Comparison of ENCODE assay signal across 38 cellular contexts in genomic region chr21:46664316-46664995, GRCh38. TPM values are rescaled to one million over a fixed set of nuclear protein-coding genes. Genes with fewer than 3 reads are reported as not detected.
"Had no signal": no experiment of that assay in that cellular context is flagged by ENCODE, and none has a peak within 500 bp of the region (broad histone marks: within the 10 kb centered on the region; RNA-seq: fewer than 3 reads in every experiment).

No MANE protein-coding gene starts in this region.

- H3K4me1 ChIP-seq: prostate gland had no signal

- H3K9me3 Mint-ChIP-seq: activated CD4-positive, alpha-beta memory T cell treated with anti-CD3 and anti-CD28 coated beads for 36 hours; activated naive CD4-positive, alpha-beta T cell treated with anti-CD3 and anti-CD28 coated beads for 36 hours; activated naive CD8-positive, alpha-beta T cell treated with anti-CD3 and anti-CD28 coated beads for 36 hours; activated T-helper 1 cell treated with anti-CD3 and anti-CD28 coated beads, Interleukin-12 subunit alpha, Interleukin-12 subunit beta, Interleukin-2, Interleukin-4 antibody, amounts not matched to agents 30 ng/mL and 10 ng/mL and 1 ng/mL, durations not matched to agents 14 hours and 24 hours and 36 hours; brain; nephron progenitor cell; stimulated activated memory B cell treated with anti-CD40 and anti-IgM and Interleukin-4, amounts not matched to agents 10 μg/mL and 1 μg/mL and 100 μg/mL, for 72 hours; stimulated activated naive CD8-positive, alpha-beta T cell treated with anti-CD3 and anti-CD28 coated beads, Interleukin-15, amount 100 ng/mL, for 72 hours had no signal

- H3K4me2 ChIP-seq: smooth muscle cell had no signal

- DNase-seq: activated CD4-positive, alpha-beta memory T cell treated with anti-CD3 and anti-CD28 coated beads for 36 hours; activated CD4-positive, alpha-beta T cell treated with anti-CD3 and anti-CD28 coated beads for 48 hours; activated CD8-positive, alpha-beta memory T cell treated with anti-CD3 and anti-CD28 coated beads, Interleukin-2, amount 50 U/mL, for 4 hours; activated effector memory CD4-positive, alpha-beta T cell treated with anti-CD3 and anti-CD28 coated beads, Interleukin-2, amount 50 U/mL, for 16 hours; activated naive CD4-positive, alpha-beta T cell treated with anti-CD3 and anti-CD28 coated beads for 36 hours; activated naive CD8-positive, alpha-beta T cell treated with anti-CD3 and anti-CD28 coated beads for 36 hours; activated T-cell treated with anti-CD3 and anti-CD28 coated beads, Interleukin-2, amount 50 U/mL, for 1 hour; adrenal gland; caudate nucleus; cortex of kidney; endodermal cell; esophagus squamous epithelium; foreskin melanocyte; heart right ventricle; kidney glomerular epithelial cell; mesendoderm; mucosa of descending colon; nephron progenitor cell; retina; stimulated activated CD4-positive, alpha-beta T cell treated with anti-CD3 and anti-CD28 coated beads, Interleukin-1b, Interleukin-23, amount 100 ng/mL, for 48 hours; stimulated activated CD4-positive, alpha-beta T cell treated with anti-CD3 and anti-CD28 coated beads, Interleukin-4, amount 100 ng/mL, for 4 hours; stimulated activated CD8-positive, alpha-beta memory T cell treated with anti-CD3 and anti-CD28 coated beads, Interleukin-4, amount 100 ng/mL, for 48 hours; stimulated activated naive CD8-positive, alpha-beta T cell treated with anti-CD3 and anti-CD28 coated beads, Interleukin-15, amount 100 ng/mL, for 72 hours; substantia nigra had no signal

- H3K4me3 ChIP-seq: adrenal gland, ascending aorta, esophagus squamous epithelium, heart right ventricle, lung, mucosa of descending colon, pancreas, prostate gland, smooth muscle cell, upper lobe of left lung, vagina had no signal

- H3K27ac ChIP-seq: adrenal gland, ascending aorta, heart right ventricle, pancreas, prostate gland, upper lobe of left lung, vagina had no signal

- H3K27me3 ChIP-seq: adrenal gland, ascending aorta, vagina had no signal

- H3K27me3 Mint-ChIP-seq: activated naive CD8-positive, alpha-beta T cell treated with anti-CD3 and anti-CD28 coated beads for 36 hours; stimulated activated naive CD8-positive, alpha-beta T cell treated with anti-CD3 and anti-CD28 coated beads, Interleukin-15, amount 100 ng/mL, for 72 hours had no signal

- H3K9me3 ChIP-seq: adrenal gland, ascending aorta, esophagus squamous epithelium, heart right ventricle, mucosa of descending colon, pancreas, prostate gland, upper lobe of left lung, vagina had no signal

- H3K4me3 Mint-ChIP-seq: activated CD4-positive, alpha-beta memory T cell treated with anti-CD3 and anti-CD28 coated beads for 36 hours; activated naive CD4-positive, alpha-beta T cell treated with anti-CD3 and anti-CD28 coated beads for 36 hours; activated naive CD8-positive, alpha-beta T cell treated with anti-CD3 and anti-CD28 coated beads for 36 hours; activated T-helper 1 cell treated with anti-CD3 and anti-CD28 coated beads, Interleukin-12 subunit alpha, Interleukin-12 subunit beta, Interleukin-2, Interleukin-4 antibody, amounts not matched to agents 30 ng/mL and 10 ng/mL and 1 ng/mL, durations not matched to agents 14 hours and 24 hours and 36 hours; brain; endodermal cell; nephron progenitor cell; stimulated activated memory B cell treated with anti-CD40 and anti-IgM and Interleukin-4, amounts not matched to agents 10 μg/mL and 1 μg/mL and 100 μg/mL, for 72 hours; stimulated activated naive CD8-positive, alpha-beta T cell treated with anti-CD3 and anti-CD28 coated beads, Interleukin-15, amount 100 ng/mL, for 72 hours had no signal

- H3K36me3 ChIP-seq: prostate gland had no signal

- H3K27ac Mint-ChIP-seq: activated CD4-positive, alpha-beta memory T cell treated with anti-CD3 and anti-CD28 coated beads for 36 hours; activated naive CD4-positive, alpha-beta T cell treated with anti-CD3 and anti-CD28 coated beads for 36 hours; activated naive CD8-positive, alpha-beta T cell treated with anti-CD3 and anti-CD28 coated beads for 36 hours; activated T-helper 1 cell treated with anti-CD3 and anti-CD28 coated beads, Interleukin-12 subunit alpha, Interleukin-12 subunit beta, Interleukin-2, Interleukin-4 antibody, amounts not matched to agents 30 ng/mL and 10 ng/mL and 1 ng/mL, durations not matched to agents 14 hours and 24 hours and 36 hours; endodermal cell; nephron progenitor cell; stimulated activated memory B cell treated with anti-CD40 and anti-IgM and Interleukin-4, amounts not matched to agents 10 μg/mL and 1 μg/mL and 100 μg/mL, for 72 hours; stimulated activated naive CD8-positive, alpha-beta T cell treated with anti-CD3 and anti-CD28 coated beads, Interleukin-15, amount 100 ng/mL, for 72 hours had no signal

RNA-seq across cellular contexts. Expression of gene S100B, which starts 59.6 kb away (rescaled TPM):
- total RNA-seq: activated CD4-positive, alpha-beta memory T cell treated with anti-CD3 and anti-CD28 coated beads for 36 hours; activated T-helper 1 cell treated with anti-CD3 and anti-CD28 coated beads, Interleukin-12 subunit alpha, Interleukin-12 subunit beta, Interleukin-2, Interleukin-4 antibody, amounts not matched to agents 30 ng/mL and 10 ng/mL and 1 ng/mL, durations not matched to agents 14 hours and 24 hours and 36 hours; chondrocyte; endodermal cell; glomerular endothelial cell; left lobe of liver; myocyte; smooth muscle cell had no signal
- polyA plus RNA-seq: smooth muscle cell had no signal
